Comparison of ENCODE assay signal across 17 cellular contexts in genomic region chr11:35363246-35364100, GRCh38. TPM values are rescaled to one million over a fixed set of nuclear protein-coding genes. Genes with fewer than 3 reads are reported as not detected.
DNase-seq lines count a peak whose midpoint lies in the region; ATAC-seq and TF ChIP-seq lines count a peak whose summit lies in the region.
"Had no signal": no experiment of that assay in that cellular context is flagged by ENCODE, and none has a peak within 500 bp of the region (broad histone marks: within the 10 kb centered on the region; RNA-seq: fewer than 3 reads in every experiment).

No MANE protein-coding gene starts in this region.

- TF ChIP-seq CTCF in PC-9 (conservative IDR thresholded peaks at IDR 0.05), result no peak
- TF ChIP-seq CTCF in esophagus squamous epithelium (IDR thresholded peaks at IDR 0.05), result no peak
- TF ChIP-seq CTCF in thyroid gland (IDR thresholded peaks at IDR 0.05), result no peak
- no peak for TF ChIP-seq CTCF in type B pancreatic cell (conservative IDR thresholded peaks at IDR 0.05)

- DNase-seq in PC-9 (no peak), esophagus squamous epithelium (lab: John Stamatoyannopoulos, UW) (no peak), thyroid gland (peak in 1 of 2 donors; percentile 12), NCI-H226 (no peak), type B pancreatic cell (ENCODE audit: extremely low spot score, unreplicated experiment) (no peak)
- DNase-seq in stimulated activated CD4-positive, alpha-beta T cell treated with anti-CD3 and anti-CD28 coated beads, Interleukin-4, amount 100 ng/mL, for 4 hours, result no peak
- DNase-seq: activated CD8-positive, alpha-beta memory T cell treated with anti-CD3 and anti-CD28 coated beads for 24 hours; activated naive CD4-positive, alpha-beta T cell treated with anti-CD3 and anti-CD28 coated beads, Interleukin-2, amount 10 ng/mL, durations not matched to agents 7 days and 5 days; CD8-positive, alpha-beta T cell; Kasumi-1; NCI-H2171 treated with DMSO at 0.1 percent for 48 hours; stimulated activated CD4-positive, alpha-beta T cell treated with anti-CD3 and anti-CD28 coated beads, Interleukin-2, amount 100 ng/mL, for 48 hours had no signal

- TF ChIP-seq POLR2A in esophagus squamous epithelium (IDR thresholded peaks at IDR 0.05), result no peak
- TF ChIP-seq POLR2A in thyroid gland (IDR thresholded peaks at IDR 0.05), result peak in 1 of 2 donors; percentile 7

- no peaks in the 10 kb centered on the region for H3K36me3 Mint-ChIP-seq in type B pancreatic cell
- H3K36me3 Mint-ChIP-seq: activated naive CD4-positive, alpha-beta T cell treated with anti-CD3 and anti-CD28 coated beads, Interleukin-2, amount 10 ng/mL, durations not matched to agents 7 days and 5 days; CD8-positive, alpha-beta T cell had no signal

- H3K4me1 ChIP-seq in PC-9 (replicated peaks; ENCODE audit: insufficient read depth), result peaks cover 40% of the 10 kb centered on the region
- H3K4me1 ChIP-seq in esophagus squamous epithelium, result peaks cover 15 to 42% (median 21%) of the 10 kb centered on the region in 3 donors
- peaks cover 33% of the 10 kb centered on the region for H3K4me1 ChIP-seq in muscle layer of colon (ENCODE audit: insufficient read depth, low read length)
- peaks cover 12 to 30% of the 10 kb centered on the region in 2 donors for H3K4me1 ChIP-seq in thyroid gland
- H3K4me1 ChIP-seq: colonic mucosa had no signal

- no peak overlapping the region for H3K9ac ChIP-seq in muscle layer of colon (ENCODE audit: low read length)

- peak overlapping the region; percentile 71 for H3K4me2 ChIP-seq in PC-9

- no peak overlapping the region for H3K4me3 Mint-ChIP-seq in type B pancreatic cell
- H3K4me3 Mint-ChIP-seq: activated naive CD4-positive, alpha-beta T cell treated with anti-CD3 and anti-CD28 coated beads, Interleukin-2, amount 10 ng/mL, durations not matched to agents 7 days and 5 days; CD8-positive, alpha-beta T cell had no signal

- H3K36me3 ChIP-seq in PC-9 (ENCODE audit: low read depth), result no peaks in the 10 kb centered on the region
- H3K36me3 ChIP-seq in esophagus squamous epithelium, result no peaks in the 10 kb centered on the region
- H3K36me3 ChIP-seq in muscle layer of colon (ENCODE audit: insufficient read depth, low read length), result no peaks in the 10 kb centered on the region
- no peaks in the 10 kb centered on the region for H3K36me3 ChIP-seq in thyroid gland
- H3K36me3 ChIP-seq: colonic mucosa, ovary had no signal

- 0 out of 2 replicates have a peak overlapping the region, but pooled peaks have one; percentile 5 for H2AFZ ChIP-seq in PC-9

- H3K27me3 Mint-ChIP-seq in type B pancreatic cell, result peaks cover 8% of the 10 kb centered on the region

- POLR2A ChIA-PET in PC-9 (lab: Charles Lee; ENCODE audit: unreplicated experiment), result interaction anchor here (0.5 to 0.6 kb wide), 4 partner anchors 11 to 435 kb away, joined by 3 to 28 read pairs (median 8); no protein-coding TSS in a partner anchor

- H3F3A ChIP-seq in PC-9 (ENCODE audit: insufficient read depth, low read depth), result peaks cover 24% of the 10 kb centered on the region

- H3K9me2 ChIP-seq in PC-9 (ENCODE audit: insufficient read depth), result no peaks in the 10 kb centered on the region

- no peak for ATAC-seq in HG03521 (IDR thresholded peaks at IDR 0.05; ENCODE audit: unreplicated experiment)
- ATAC-seq: CD8-positive, alpha-beta T cell had no signal

- H3K27me3 ChIP-seq in PC-9 (ENCODE audit: insufficient read depth, low read depth) (no peaks in the 10 kb centered on the region), esophagus squamous epithelium (no peaks in the 10 kb centered on the region), muscle layer of colon (ENCODE audit: control insufficient read depth in 1 of 2, insufficient read depth in 2 of 2, low read length in 2 of 2) (no peaks in the 10 kb centered on the region), thyroid gland (no peaks in the 10 kb centered on the region)
- H3K27me3 ChIP-seq: colonic mucosa, ovary had no signal

- H3K27ac ChIP-seq in PC-9, result peak overlapping the region; percentile 84
- H3K27ac ChIP-seq in esophagus squamous epithelium, result peak overlapping the region; percentile 1 to 83 (median 70)
- peak overlapping the region; percentile 46 for H3K27ac ChIP-seq in muscle layer of colon (ENCODE audit: low read depth, low read length)
- H3K27ac ChIP-seq in thyroid gland, result peak overlapping the region in 2 of 3 donors; percentile 39 to 46
- H3K27ac ChIP-seq: colonic mucosa, ovary had no signal

- no peaks in the 10 kb centered on the region for H3K79me2 ChIP-seq in PC-9 (ENCODE audit: low read depth)

- intact Hi-C loops in PC-9 (cut with micrococcal nuclease; ENCODE audit: unreplicated experiment) (loop anchor here (1.0 to 10.0 kb wide), 5 partner anchors 28 to 219 kb away; no protein-coding TSS in a partner anchor), esophagus squamous epithelium (cut with DNase I) (no loop called here), thyroid gland (cut with DNase I) (no loop called here)

- BruUV-seq in PC-9 (replicated peaks; lab: Mats Ljungman, UMichigan), result TSS peak; percentile 23

- peaks cover 7% of the 10 kb centered on the region for H3K9me3 ChIP-seq in PC-9 (ENCODE audit: insufficient read depth, low read depth)
- no peaks in the 10 kb centered on the region for H3K9me3 ChIP-seq in esophagus squamous epithelium
- H3K9me3 ChIP-seq in muscle layer of colon (ENCODE audit: low read length), result no peaks in the 10 kb centered on the region
- no peaks in the 10 kb centered on the region for H3K9me3 ChIP-seq in thyroid gland
- H3K9me3 ChIP-seq: colonic mucosa, ovary had no signal

- H3K4me3 ChIP-seq in PC-9 (peak overlapping the region; percentile 22; the same call in 1 of the 2 replicates), esophagus squamous epithelium (no peak overlapping the region), muscle layer of colon (ENCODE audit: low read depth in 1 of 2, low read length in 2 of 2) (no peak overlapping the region), thyroid gland (replicated peaks in 1 of 3) (no peak overlapping the region)
- H3K4me3 ChIP-seq: colonic mucosa, ovary had no signal

- H3K27ac Mint-ChIP-seq in type B pancreatic cell, result no peak overlapping the region
- H3K27ac Mint-ChIP-seq: activated naive CD4-positive, alpha-beta T cell treated with anti-CD3 and anti-CD28 coated beads, Interleukin-2, amount 10 ng/mL, durations not matched to agents 7 days and 5 days; CD8-positive, alpha-beta T cell had no signal

- H3K9me3 Mint-ChIP-seq in type B pancreatic cell, result no peaks in the 10 kb centered on the region
- H3K9me3 Mint-ChIP-seq: CD8-positive, alpha-beta T cell had no signal

- CTCF ChIA-PET in PC-9 (lab: Charles Lee), result interaction anchor here (0.6 to 1.5 kb wide), 3 partner anchors 26 to 72 kb away, joined by 3 to 4 read pairs (median 3); no protein-coding TSS in a partner anchor

- no peaks in the 10 kb centered on the region for H4K20me1 ChIP-seq in PC-9 (ENCODE audit: insufficient read depth)

- WGBS in esophagus squamous epithelium, 2 donors, result 38 to 51% methylated on average over 7 of the region's 7 CpGs
- WGBS in thyroid gland, 2 donors, result 41 to 46% methylated on average over 7 of the region's 7 CpGs

- H3K4me1 Mint-ChIP-seq in type B pancreatic cell (ENCODE audit: unreplicated experiment), result peaks cover 22% of the 10 kb centered on the region

RNA-seq across cellular contexts. Expression of gene SLC1A2, which starts 55.9 kb away (rescaled TPM):
- total RNA-seq in PC-9 (2021), result 0.09 and 0.38 TPM in 2 replicates
- under 1 TPM in 3 of 4 donors, not detected in 1; 0.04 to 0.61 (median 0.19) TPM for total RNA-seq in esophagus squamous epithelium
- 1 to 10 TPM in 1 of 4 donors, under 1 TPM in 3; 0.05 to 1.2 (median 0.54) TPM for total RNA-seq in thyroid gland
- 1.9 and 7.4 TPM in 2 replicates for total RNA-seq in type B pancreatic cell (ENCODE audit: low replicate concordance)
- total RNA-seq: CD8-positive, alpha-beta T cell; glomerular endothelial cell had no signal
